8 cellular contexts compared by ENCODE assay signal in genomic region chr6:3022765-3023662, GRCh38. TPM values are rescaled to one million over a fixed set of nuclear protein-coding genes. Genes with fewer than 3 reads are reported as not detected.
DNase-seq lines count a peak whose midpoint lies in the region; ATAC-seq, FAIRE-seq and TF ChIP-seq lines count a peak whose summit lies in the region.

No MANE protein-coding gene starts in this region.

- H3K4me1 ChIP-seq in endothelial cell of umbilical vein (ENCODE audit: control insufficient read depth, extremely low read depth, insufficient read depth, low read length): peaks cover 19% of the 10 kb centered on the region
- H3K4me1 ChIP-seq in parathyroid adenoma: peaks cover 3% of the 10 kb centered on the region

- H3K27ac ChIP-seq in CD4-positive, alpha-beta T cell (ENCODE audit: low read depth, low read length): peak overlapping the region; percentile 40
- H3K27ac ChIP-seq in endothelial cell of umbilical vein (ENCODE audit: insufficient read depth, low read depth, low read length): peak overlapping the region; percentile 78
- H3K27ac ChIP-seq in parathyroid adenoma: no peak overlapping the region

- H3K9ac ChIP-seq in endothelial cell of umbilical vein (replicated peaks; ENCODE audit: extremely low read depth, insufficient read depth, low read length) (no peak overlapping the region), parathyroid adenoma (no peak overlapping the region)

- H3K9me3 Mint-ChIP-seq in CD4-positive, alpha-beta T cell: no peaks in the 10 kb centered on the region
- peaks cover 30% of the 10 kb centered on the region for H3K9me3 Mint-ChIP-seq in WTC11

- no peaks in the 10 kb centered on the region for H3K9me3 ChIP-seq in CD4-positive, alpha-beta T cell (ENCODE audit: control insufficient read depth, low read length)
- H3K9me3 ChIP-seq in endothelial cell of umbilical vein (replicated peaks; ENCODE audit: control insufficient read depth, insufficient read depth, low read length) (no peaks in the 10 kb centered on the region), parathyroid adenoma (ENCODE audit: control insufficient read depth, low read length) (no peaks in the 10 kb centered on the region)

- POLR2A ChIA-PET in CD4-positive, alpha-beta T cell (lab: Charles Lee): interaction anchor here (0.5 to 8.9 kb wide), 11 partner anchors 13 to 181 kb away, joined by 3 to 82 read pairs (median 6); partner anchors contain the start of genes NQO2, RIPK1 and SERPINB1
- POLR2A ChIA-PET in WTC11 (lab: Charles Lee): interaction anchor here (2.3 kb wide), 1 partner anchor 23 kb away, joined by 8 read pairs; the partner anchor contains the start of gene NQO2
- POLR2A ChIA-PET in endothelial cell of umbilical vein (lab: Charles Lee): no interaction called here

- H2AFZ ChIP-seq in endothelial cell of umbilical vein (ENCODE audit: low read depth, low read length): peak overlapping the region; percentile 85
- H2AFZ ChIP-seq in parathyroid adenoma: peak overlapping the region; percentile 62

- peak overlapping the region; percentile 77 for H3K27ac Mint-ChIP-seq in CD4-positive, alpha-beta T cell
- H3K27ac Mint-ChIP-seq in WTC11: peak overlapping the region; percentile 95

- intact Hi-C loops in CD4-positive, alpha-beta T cell (cut with DNase I, micrococcal nuclease): loop anchor here in 1 of 2 experiments (2.0 kb wide), 1 partner anchor 22 kb away; no protein-coding TSS in a partner anchor
- intact Hi-C loops in endothelial cell of umbilical vein (cut with micrococcal nuclease): loop anchor here (1.0 kb wide), 2 partner anchors 24 to 30 kb away; partner anchors contain the start of gene NQO2

- peak overlapping the region; percentile 52 for H3K4me2 ChIP-seq in endothelial cell of umbilical vein (ENCODE audit: insufficient read depth, low read length)
- H3K4me2 ChIP-seq in parathyroid adenoma (ENCODE audit: low read length): no peak overlapping the region

- no peaks in the 10 kb centered on the region for H3K27me3 ChIP-seq in CD4-positive, alpha-beta T cell (ENCODE audit: control insufficient read depth, insufficient read depth, low read length)
- no peaks in the 10 kb centered on the region for H3K27me3 ChIP-seq in endothelial cell of umbilical vein (ENCODE audit: control insufficient read depth in 2 of 2, insufficient read depth in 2 of 2, low read length in 2 of 2)
- no peaks in the 10 kb centered on the region for H3K27me3 ChIP-seq in parathyroid adenoma (ENCODE audit: control insufficient read depth, insufficient read depth, low read length)

- ATAC-seq in CD4-positive, alpha-beta T cell (ENCODE audit: poor library complexity): no peak
- ATAC-seq in HG02884 (IDR thresholded peaks at IDR 0.05; ENCODE audit: unreplicated experiment): peak; percentile 5
- ATAC-seq in WTC11: no peak; the same call in 1 of the 2 replicates
- ATAC-seq in GM19455 (IDR thresholded peaks at IDR 0.05; ENCODE audit: unreplicated experiment): no peak
- no peak for ATAC-seq in GM21786 (IDR thresholded peaks at IDR 0.05; ENCODE audit: unreplicated experiment)

- peaks cover 24% of the 10 kb centered on the region for H3K36me3 Mint-ChIP-seq in CD4-positive, alpha-beta T cell (ENCODE audit: low read depth)
- peaks cover 57% of the 10 kb centered on the region for H3K36me3 Mint-ChIP-seq in WTC11

- peaks cover 44% of the 10 kb centered on the region for H3K4me1 Mint-ChIP-seq in CD4-positive, alpha-beta T cell (ENCODE audit: low read depth)
- peaks cover 34% of the 10 kb centered on the region for H3K4me1 Mint-ChIP-seq in WTC11

- H3K27me3 Mint-ChIP-seq in CD4-positive, alpha-beta T cell: no peaks in the 10 kb centered on the region
- H3K27me3 Mint-ChIP-seq in WTC11 (ENCODE audit: low read depth): peaks cover 2% of the 10 kb centered on the region; the same call in 1 of the 2 replicates

- dilution Hi-C loops in endothelial cell of umbilical vein (cut with MboI; ENCODE audit: extremely low pct_ligation_motif_present, low sequenced_read_pairs): no loop called here

- peak; percentile 26 for FAIRE-seq in endothelial cell of umbilical vein (lab: Jason Lieb, UNC)

- TF ChIP-seq CTCF in CD4-positive, alpha-beta T cell (IDR thresholded peaks at IDR 0.05): no peak
- TF ChIP-seq CTCF in WTC11 (IDR thresholded peaks at IDR 0.05) (no peak), endothelial cell of umbilical vein (IDR thresholded peaks at IDR 0.05; ENCODE audit: extremely low read depth in 1 of 2, insufficient read depth in 1 of 2, low read depth in 1 of 2, low read length in 2 of 2) (no peak), parathyroid adenoma (IDR thresholded peaks at IDR 0.05) (no peak)

- H3K9me1 ChIP-seq in endothelial cell of umbilical vein (replicated peaks; ENCODE audit: control insufficient read depth, extremely low read depth, insufficient read depth, low read length): no peaks in the 10 kb centered on the region

- H3K4me3 ChIP-seq in endothelial cell of umbilical vein (replicated peaks in 1 of 3; ENCODE audit: insufficient read depth in 1 of 3, low read depth in 1 of 3, low read length in 3 of 3): peak overlapping the region in 1 of 3 experiments; percentile 33
- peak overlapping the region; percentile 0 for H3K4me3 ChIP-seq in parathyroid adenoma (ENCODE audit: low read depth, low read length)

- CTCF ChIA-PET in CD4-positive, alpha-beta T cell (lab: Charles Lee): interaction anchor here (0.7 to 4.4 kb wide), 2 partner anchors 21 to 23 kb away, joined by 3 to 29 read pairs; partner anchors contain the start of gene NQO2
- CTCF ChIA-PET in WTC11 (lab: Charles Lee): interaction anchor here (0.6 to 2.9 kb wide), 4 partner anchors 18 to 429 kb away, joined by 3 to 16 read pairs (median 6); no protein-coding TSS in a partner anchor
- CTCF ChIA-PET in endothelial cell of umbilical vein (lab: Charles Lee): interaction anchor here (1.5 kb wide), 1 partner anchor 22 kb away, joined by 12 read pairs; no protein-coding TSS in a partner anchor

- peak in 6 of 10 experiments; percentile 17 to 50 (median 26) for DNase-seq in CD4-positive, alpha-beta T cell
- DNase-seq in WTC11 (ENCODE audit: low spot score): no peak
- no peak for DNase-seq in endothelial cell of umbilical vein (ENCODE audit: low read depth, low spot score)
- no peak for DNase-seq in COR-L47 (lab: John Stamatoyannopoulos, UW)

- H3K79me2 ChIP-seq in endothelial cell of umbilical vein (ENCODE audit: control insufficient read depth, insufficient read depth, low read length) (no peaks in the 10 kb centered on the region), parathyroid adenoma (no peaks in the 10 kb centered on the region)

- H3K36me3 ChIP-seq in endothelial cell of umbilical vein (ENCODE audit: control insufficient read depth in 2 of 2, extremely low read depth in 1 of 2, insufficient read depth in 2 of 2, low read length in 2 of 2) (no peaks in the 10 kb centered on the region), parathyroid adenoma (ENCODE audit: control insufficient read depth, insufficient read depth, low read length) (no peaks in the 10 kb centered on the region)

- H4K20me1 ChIP-seq in endothelial cell of umbilical vein (replicated peaks; ENCODE audit: control insufficient read depth, extremely low read depth, insufficient read depth, low read length): no peaks in the 10 kb centered on the region

- TF ChIP-seq POLR2A in endothelial cell of umbilical vein (IDR thresholded peaks at IDR 0.05; ENCODE audit: low read depth, low read length): no peak

- peak overlapping the region; percentile 86 for H3K4me3 Mint-ChIP-seq in CD4-positive, alpha-beta T cell
- H3K4me3 Mint-ChIP-seq in WTC11: peak overlapping the region; percentile 26

- no TSS peak for BruUV-seq in endothelial cell of umbilical vein (replicated peaks; lab: Mats Ljungman, UMichigan)

TF ChIP-seq in endothelial cell of umbilical vein, 7 proteins besides CTCF, POLR2A, EP300 and RAD21 (continues in another document):
- TF ChIP-seq MYC (IDR thresholded peaks at IDR 0.05; ENCODE audit: low read depth, low read length): no peak
- no peak for TF ChIP-seq MAX (IDR thresholded peaks at IDR 0.05; ENCODE audit: insufficient read depth, insufficient read length)

RNA-seq across cellular contexts. Expression of gene NQO2, which starts 23.3 kb away (rescaled TPM):
- 1 to 10 TPM; 6.7 to 7.7 TPM for total RNA-seq in CD4-positive, alpha-beta T cell
- total RNA-seq in WTC11 (2021) (119 to 152 TPM (median 150 TPM) in 3 replicates), endothelial cell of umbilical vein (27.6 and 31.6 TPM in 2 replicates)
- 44.1 and 48.0 TPM in 2 replicates for polyA plus RNA-seq in endothelial cell of umbilical vein
- polyA plus RNA-seq in endothelial cell of umbilical vein (2011; cell fraction: cytosol; rRNA removed): 52.6 and 52.8 TPM in 2 replicates
- 25.0 and 26.4 TPM in 2 replicates for polyA plus RNA-seq in endothelial cell of umbilical vein (2011; cell fraction: nucleus; rRNA removed)
- 24.0 and 25.0 TPM in 2 replicates for polyA plus RNA-seq in endothelial cell of umbilical vein (2012)
- polyA minus RNA-seq in endothelial cell of umbilical vein: 34.7 and 35.6 TPM in 2 replicates
- 57.5 TPM for polyA minus RNA-seq in endothelial cell of umbilical vein (2011; cell fraction: cytosol; rRNA and poly(A)+ RNA removed)
- polyA minus RNA-seq in endothelial cell of umbilical vein (2011; cell fraction: nucleus; rRNA and poly(A)+ RNA removed): 4.3 and 5.4 TPM in 2 replicates

RNA-seq across cellular contexts. Expression of gene RIPK1, which starts 45.3 kb away (rescaled TPM):
- total RNA-seq in CD4-positive, alpha-beta T cell: 10 to 100 TPM; 17.2 to 17.3 TPM
- total RNA-seq in WTC11 (2021) (8.7 to 11.8 TPM (median 11.3 TPM) in 3 replicates), endothelial cell of umbilical vein (20.2 and 20.6 TPM in 2 replicates)
- polyA plus RNA-seq in endothelial cell of umbilical vein: 10.1 and 11.2 TPM in 2 replicates
- polyA plus RNA-seq in endothelial cell of umbilical vein (2011; cell fraction: cytosol; rRNA removed): 13.9 and 14.8 TPM in 2 replicates
- polyA plus RNA-seq in endothelial cell of umbilical vein (2011; cell fraction: nucleus; rRNA removed): 24.8 and 29.0 TPM in 2 replicates
- polyA plus RNA-seq in endothelial cell of umbilical vein (2012): 13.0 and 18.0 TPM in 2 replicates
- polyA minus RNA-seq in endothelial cell of umbilical vein: 17.2 and 19.7 TPM in 2 replicates
- 8.2 TPM for polyA minus RNA-seq in endothelial cell of umbilical vein (2011; cell fraction: cytosol; rRNA and poly(A)+ RNA removed)
- polyA minus RNA-seq in endothelial cell of umbilical vein (2011; cell fraction: nucleus; rRNA and poly(A)+ RNA removed): 7.5 and 10.0 TPM in 2 replicates

RNA-seq across cellular contexts. Expression of gene SERPINB6, which starts 51.6 kb away (rescaled TPM):
- 10 to 100 TPM; 11.0 to 11.9 TPM for total RNA-seq in CD4-positive, alpha-beta T cell
- total RNA-seq in WTC11 (2021) (28.0 to 33.7 TPM (median 32.9 TPM) in 3 replicates), endothelial cell of umbilical vein (145 and 155 TPM in 2 replicates)
- polyA plus RNA-seq in endothelial cell of umbilical vein: 148 and 151 TPM in 2 replicates
- polyA plus RNA-seq in endothelial cell of umbilical vein (2011; cell fraction: cytosol; rRNA removed): 127 and 135 TPM in 2 replicates
- 173 and 181 TPM in 2 replicates for polyA plus RNA-seq in endothelial cell of umbilical vein (2011; cell fraction: nucleus; rRNA removed)
- 129 and 136 TPM in 2 replicates for polyA plus RNA-seq in endothelial cell of umbilical vein (2012)
- 120 and 126 TPM in 2 replicates for polyA minus RNA-seq in endothelial cell of umbilical vein
- 95.6 TPM for polyA minus RNA-seq in endothelial cell of umbilical vein (2011; cell fraction: cytosol; rRNA and poly(A)+ RNA removed)
- polyA minus RNA-seq in endothelial cell of umbilical vein (2011; cell fraction: nucleus; rRNA and poly(A)+ RNA removed): 60.0 and 72.9 TPM in 2 replicates

Comparison
In these comparisons a context has a peak if more than half of its experiments do, and no peak if none do; other contexts are left out.
1. DNase-seq: peak in CD4-positive, alpha-beta T cell (6 of 10); none in WTC11 (single experiment), endothelial cell of umbilical vein (single experiment) and COR-L47 (single experiment).